In genomic region chr16:80060470-80060869, GRCh38 we compare ENCODE assay signal across 20 cellular contexts.
DNase-seq lines count a peak whose midpoint lies in the region; ATAC-seq, FAIRE-seq and TF ChIP-seq lines count a peak whose summit lies in the region.
"Had no signal": no experiment of that assay in that cellular context is flagged by ENCODE, and none has a peak within 500 bp of the region (broad histone marks: within the 10 kb centered on the region; RNA-seq: fewer than 3 reads in every experiment).

No MANE protein-coding gene starts in this region.

- no peaks in the 10 kb centered on the region for H3K27me3 ChIP-seq in bronchial epithelial cell (ENCODE audit: control insufficient read depth, insufficient read depth, low read length)
- H3K27me3 ChIP-seq: BE2C had no signal

- H3K27me3 Mint-ChIP-seq in activated T-cell treated with anti-CD3 and anti-CD28 coated beads, Interleukin-2, amount 50 U/mL, for 72 hours (ENCODE audit: low read depth): no peaks in the 10 kb centered on the region
- H3K27me3 Mint-ChIP-seq: CD4-positive, CD25-positive, alpha-beta regulatory T cell had no signal

- no peaks in the 10 kb centered on the region for H3K4me1 Mint-ChIP-seq in activated T-cell treated with anti-CD3 and anti-CD28 coated beads, Interleukin-2, amount 50 U/mL, for 72 hours (ENCODE audit: low read depth)
- H3K4me1 Mint-ChIP-seq: CD4-positive, CD25-positive, alpha-beta regulatory T cell; CD8-positive, alpha-beta memory T cell had no signal

- FAIRE-seq in RCC 7860 (lab: Jason Lieb, UNC) (no peak), bronchial epithelial cell (lab: Jason Lieb, UNC) (no peak)
- FAIRE-seq: HepG2 had no signal

- TF ChIP-seq CTCF in bronchial epithelial cell (IDR thresholded peaks at IDR 0.05; ENCODE audit: insufficient read depth, low read length, severe bottlenecking): no peak

- ATAC-seq in activated T-cell treated with anti-CD3 and anti-CD28 coated beads, Interleukin-2, amount 50 U/mL, for 72 hours (replicated peaks in 1 of 2): peak in 1 of 2 donors; percentile 81
- ATAC-seq in HG03439 (IDR thresholded peaks at IDR 0.05; ENCODE audit: unreplicated experiment): no peak
- ATAC-seq: HCT116, HepG2 had no signal

- peak overlapping the region; percentile 54 for H3K27ac Mint-ChIP-seq in activated T-cell treated with anti-CD3 and anti-CD28 coated beads, Interleukin-2, amount 50 U/mL, for 72 hours
- H3K27ac Mint-ChIP-seq: CD4-positive, CD25-positive, alpha-beta regulatory T cell; CD8-positive, alpha-beta memory T cell; HFFc6 had no signal

- no peaks in the 10 kb centered on the region for H3K36me3 Mint-ChIP-seq in activated T-cell treated with anti-CD3 and anti-CD28 coated beads, Interleukin-2, amount 50 U/mL, for 72 hours (ENCODE audit: insufficient read depth in 2 of 2)
- H3K36me3 Mint-ChIP-seq: CD4-positive, CD25-positive, alpha-beta regulatory T cell; CD8-positive, alpha-beta memory T cell had no signal

- no peaks in the 10 kb centered on the region for H3K36me3 ChIP-seq in bronchial epithelial cell (ENCODE audit: control insufficient read depth, insufficient read depth, low read length)
- H3K36me3 ChIP-seq: BE2C had no signal

- H3K4me3 Mint-ChIP-seq in activated T-cell treated with anti-CD3 and anti-CD28 coated beads, Interleukin-2, amount 50 U/mL, for 72 hours: no peak overlapping the region
- H3K4me3 Mint-ChIP-seq: CD4-positive, CD25-positive, alpha-beta regulatory T cell; CD8-positive, alpha-beta memory T cell; HFFc6 had no signal

- peak in 1 of 2 donors; percentile 3 for DNase-seq in activated T-cell treated with anti-CD3 and anti-CD28 coated beads, Interleukin-2, amount 50 U/mL, for 72 hours
- no peak for DNase-seq in activated T-cell treated with anti-CD3 and anti-CD28 coated beads, Interleukin-2, amount 50 U/mL, for 1 hour
- peak; percentile 10 for DNase-seq in RCC 7860 (ENCODE audit: low spot score)
- DNase-seq in bronchial epithelial cell (ENCODE audit: low read depth): peak; percentile 17
- no peak for DNase-seq in Ammon's horn (ENCODE audit: low spot score)
- no peak for DNase-seq in T1000 (lab: John Stamatoyannopoulos, UW)
- DNase-seq: BE2C; C1 segment of cervical spinal cord; CD4-positive, CD25-positive, alpha-beta regulatory T cell; CD8-positive, alpha-beta memory T cell; COR-L47; DMS 273 treated with DMSO at 0.1 percent for 48 hours; DMS79; GDM1; GOT3; H7; HFFc6 had no signal

- H3K9me3 Mint-ChIP-seq in activated T-cell treated with anti-CD3 and anti-CD28 coated beads, Interleukin-2, amount 50 U/mL, for 72 hours: peaks cover 0 to 2% of the 10 kb centered on the region in 2 donors
- H3K9me3 Mint-ChIP-seq: HFFc6 had no signal

- no peak overlapping the region for H3K4me3 ChIP-seq in bronchial epithelial cell (ENCODE audit: low read depth, low read length)

Comparison
In these comparisons a context has a peak if more than half of its experiments do, and no peak if none do; other contexts are left out.
1. DNase-seq: peak in RCC 7860 (single experiment) and bronchial epithelial cell (single experiment); none in activated T-cell treated with anti-CD3 and anti-CD28 coated beads, Interleukin-2, amount 50 U/mL, for 1 hour (single experiment), Ammon's horn (single experiment) and T1000 (single experiment).